In the genomic region with DNA sequence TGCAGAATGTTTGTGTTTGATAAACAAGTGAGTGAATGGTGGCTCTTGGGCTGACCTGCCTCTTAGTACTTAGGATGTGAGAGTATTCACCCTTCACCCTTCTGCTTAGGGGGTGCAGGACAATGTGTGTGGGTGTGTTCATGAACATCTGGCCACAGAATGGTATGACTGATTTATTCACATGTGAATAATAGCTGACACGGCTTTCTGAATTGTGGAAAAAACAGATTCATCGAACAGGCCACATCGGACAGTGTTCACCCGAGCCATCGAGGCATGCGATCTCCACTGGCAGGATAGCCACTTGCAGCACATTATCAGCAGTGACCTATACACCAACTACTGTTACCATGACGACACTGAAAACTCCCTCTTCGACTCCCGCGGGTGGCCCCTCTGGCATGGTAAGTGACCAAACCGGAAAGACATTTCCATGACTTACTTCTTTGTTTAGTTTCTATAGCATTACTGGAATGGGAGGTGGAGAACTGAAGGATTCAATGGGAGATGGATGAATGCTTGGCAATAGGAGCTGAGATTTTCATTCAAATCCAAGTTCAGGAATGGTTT, we compare ENCODE assay signal across 1 cellular context.
TF ChIP-seq lines count a peak whose summit lies in the region.

No MANE protein-coding gene starts in this region.

TF ChIP-seq in GM23338, 12 proteins besides CTCF, POLR2A, EP300 and RAD21 (continued from another document):
- TF ChIP-seq, protein P1, sequence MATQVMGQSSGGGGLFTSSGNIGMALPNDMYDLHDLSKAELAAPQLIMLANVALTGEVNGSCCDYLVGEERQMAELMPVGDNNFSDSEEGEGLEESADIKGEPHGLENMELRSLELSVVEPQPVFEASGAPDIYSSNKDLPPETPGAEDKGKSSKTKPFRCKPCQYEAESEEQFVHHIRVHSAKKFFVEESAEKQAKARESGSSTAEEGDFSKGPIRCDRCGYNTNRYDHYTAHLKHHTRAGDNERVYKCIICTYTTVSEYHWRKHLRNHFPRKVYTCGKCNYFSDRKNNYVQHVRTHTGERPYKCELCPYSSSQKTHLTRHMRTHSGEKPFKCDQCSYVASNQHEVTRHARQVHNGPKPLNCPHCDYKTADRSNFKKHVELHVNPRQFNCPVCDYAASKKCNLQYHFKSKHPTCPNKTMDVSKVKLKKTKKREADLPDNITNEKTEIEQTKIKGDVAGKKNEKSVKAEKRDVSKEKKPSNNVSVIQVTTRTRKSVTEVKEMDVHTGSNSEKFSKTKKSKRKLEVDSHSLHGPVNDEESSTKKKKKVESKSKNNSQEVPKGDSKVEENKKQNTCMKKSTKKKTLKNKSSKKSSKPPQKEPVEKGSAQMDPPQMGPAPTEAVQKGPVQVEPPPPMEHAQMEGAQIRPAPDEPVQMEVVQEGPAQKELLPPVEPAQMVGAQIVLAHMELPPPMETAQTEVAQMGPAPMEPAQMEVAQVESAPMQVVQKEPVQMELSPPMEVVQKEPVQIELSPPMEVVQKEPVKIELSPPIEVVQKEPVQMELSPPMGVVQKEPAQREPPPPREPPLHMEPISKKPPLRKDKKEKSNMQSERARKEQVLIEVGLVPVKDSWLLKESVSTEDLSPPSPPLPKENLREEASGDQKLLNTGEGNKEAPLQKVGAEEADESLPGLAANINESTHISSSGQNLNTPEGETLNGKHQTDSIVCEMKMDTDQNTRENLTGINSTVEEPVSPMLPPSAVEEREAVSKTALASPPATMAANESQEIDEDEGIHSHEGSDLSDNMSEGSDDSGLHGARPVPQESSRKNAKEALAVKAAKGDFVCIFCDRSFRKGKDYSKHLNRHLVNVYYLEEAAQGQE (IDR thresholded peaks at IDR 0.05; ENCODE audit: unreplicated experiment): no peak
- TF ChIP-seq NANOG (IDR thresholded peaks at IDR 0.05; ENCODE audit: borderline replicate concordance): no peak
- TF ChIP-seq, protein P2, sequence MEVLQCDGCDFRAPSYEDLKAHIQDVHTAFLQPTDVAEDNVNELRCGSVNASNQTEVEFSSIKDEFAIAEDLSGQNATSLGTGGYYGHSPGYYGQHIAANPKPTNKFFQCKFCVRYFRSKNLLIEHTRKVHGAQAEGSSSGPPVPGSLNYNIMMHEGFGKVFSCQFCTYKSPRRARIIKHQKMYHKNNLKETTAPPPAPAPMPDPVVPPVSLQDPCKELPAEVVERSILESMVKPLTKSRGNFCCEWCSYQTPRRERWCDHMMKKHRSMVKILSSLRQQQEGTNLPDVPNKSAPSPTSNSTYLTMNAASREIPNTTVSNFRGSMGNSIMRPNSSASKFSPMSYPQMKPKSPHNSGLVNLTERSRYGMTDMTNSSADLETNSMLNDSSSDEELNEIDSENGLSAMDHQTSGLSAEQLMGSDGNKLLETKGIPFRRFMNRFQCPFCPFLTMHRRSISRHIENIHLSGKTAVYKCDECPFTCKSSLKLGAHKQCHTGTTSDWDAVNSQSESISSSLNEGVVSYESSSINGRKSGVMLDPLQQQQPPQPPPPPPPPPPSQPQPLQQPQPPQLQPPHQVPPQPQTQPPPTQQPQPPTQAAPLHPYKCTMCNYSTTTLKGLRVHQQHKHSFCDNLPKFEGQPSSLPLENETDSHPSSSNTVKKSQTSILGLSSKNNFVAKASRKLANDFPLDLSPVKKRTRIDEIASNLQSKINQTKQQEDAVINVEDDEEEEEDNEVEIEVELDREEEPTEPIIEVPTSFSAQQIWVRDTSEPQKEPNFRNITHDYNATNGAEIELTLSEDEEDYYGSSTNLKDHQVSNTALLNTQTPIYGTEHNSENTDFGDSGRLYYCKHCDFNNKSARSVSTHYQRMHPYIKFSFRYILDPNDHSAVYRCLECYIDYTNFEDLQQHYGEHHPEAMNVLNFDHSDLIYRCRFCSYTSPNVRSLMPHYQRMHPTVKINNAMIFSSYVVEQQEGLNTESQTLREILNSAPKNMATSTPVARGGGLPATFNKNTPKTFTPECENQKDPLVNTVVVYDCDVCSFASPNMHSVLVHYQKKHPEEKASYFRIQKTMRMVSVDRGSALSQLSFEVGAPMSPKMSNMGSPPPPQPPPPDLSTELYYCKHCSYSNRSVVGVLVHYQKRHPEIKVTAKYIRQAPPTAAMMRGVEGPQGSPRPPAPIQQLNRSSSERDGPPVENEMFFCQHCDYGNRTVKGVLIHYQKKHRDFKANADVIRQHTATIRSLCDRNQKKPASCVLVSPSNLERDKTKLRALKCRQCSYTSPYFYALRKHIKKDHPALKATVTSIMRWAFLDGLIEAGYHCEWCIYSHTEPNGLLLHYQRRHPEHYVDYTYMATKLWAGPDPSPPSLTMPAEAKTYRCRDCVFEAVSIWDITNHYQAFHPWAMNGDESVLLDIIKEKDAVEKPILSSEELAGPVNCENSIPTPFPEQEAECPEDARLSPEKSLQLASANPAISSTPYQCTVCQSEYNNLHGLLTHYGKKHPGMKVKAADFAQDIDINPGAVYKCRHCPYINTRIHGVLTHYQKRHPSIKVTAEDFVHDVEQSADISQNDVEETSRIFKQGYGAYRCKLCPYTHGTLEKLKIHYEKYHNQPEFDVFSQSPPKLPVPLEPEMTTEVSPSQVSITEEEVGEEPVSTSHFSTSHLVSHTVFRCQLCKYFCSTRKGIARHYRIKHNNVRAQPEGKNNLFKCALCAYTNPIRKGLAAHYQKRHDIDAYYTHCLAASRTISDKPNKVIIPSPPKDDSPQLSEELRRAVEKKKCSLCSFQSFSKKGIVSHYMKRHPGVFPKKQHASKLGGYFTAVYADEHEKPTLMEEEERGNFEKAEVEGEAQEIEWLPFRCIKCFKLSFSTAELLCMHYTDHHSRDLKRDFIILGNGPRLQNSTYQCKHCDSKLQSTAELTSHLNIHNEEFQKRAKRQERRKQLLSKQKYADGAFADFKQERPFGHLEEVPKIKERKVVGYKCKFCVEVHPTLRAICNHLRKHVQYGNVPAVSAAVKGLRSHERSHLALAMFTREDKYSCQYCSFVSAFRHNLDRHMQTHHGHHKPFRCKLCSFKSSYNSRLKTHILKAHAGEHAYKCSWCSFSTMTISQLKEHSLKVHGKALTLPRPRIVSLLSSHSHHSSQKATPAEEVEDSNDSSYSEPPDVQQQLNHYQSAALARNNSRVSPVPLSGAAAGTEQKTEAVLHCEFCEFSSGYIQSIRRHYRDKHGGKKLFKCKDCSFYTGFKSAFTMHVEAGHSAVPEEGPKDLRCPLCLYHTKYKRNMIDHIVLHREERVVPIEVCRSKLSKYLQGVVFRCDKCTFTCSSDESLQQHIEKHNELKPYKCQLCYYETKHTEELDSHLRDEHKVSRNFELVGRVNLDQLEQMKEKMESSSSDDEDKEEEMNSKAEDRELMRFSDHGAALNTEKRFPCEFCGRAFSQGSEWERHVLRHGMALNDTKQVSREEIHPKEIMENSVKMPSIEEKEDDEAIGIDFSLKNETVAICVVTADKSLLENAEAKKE (CRISPR knock-in tag; IDR thresholded peaks at IDR 0.05): no peak
- TF ChIP-seq, protein P3, sequence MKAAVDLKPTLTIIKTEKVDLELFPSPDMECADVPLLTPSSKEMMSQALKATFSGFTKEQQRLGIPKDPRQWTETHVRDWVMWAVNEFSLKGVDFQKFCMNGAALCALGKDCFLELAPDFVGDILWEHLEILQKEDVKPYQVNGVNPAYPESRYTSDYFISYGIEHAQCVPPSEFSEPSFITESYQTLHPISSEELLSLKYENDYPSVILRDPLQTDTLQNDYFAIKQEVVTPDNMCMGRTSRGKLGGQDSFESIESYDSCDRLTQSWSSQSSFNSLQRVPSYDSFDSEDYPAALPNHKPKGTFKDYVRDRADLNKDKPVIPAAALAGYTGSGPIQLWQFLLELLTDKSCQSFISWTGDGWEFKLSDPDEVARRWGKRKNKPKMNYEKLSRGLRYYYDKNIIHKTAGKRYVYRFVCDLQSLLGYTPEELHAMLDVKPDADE (IDR thresholded peaks at IDR 0.05): no peak
